In genomic region chr18:77102246-77103040, GRCh38 we compare ENCODE assay signal across 8 cellular contexts. TPM values are rescaled to one million over a fixed set of nuclear protein-coding genes. Genes with fewer than 3 reads are reported as not detected.
DNase-seq lines count a peak whose midpoint lies in the region; ATAC-seq and TF ChIP-seq lines count a peak whose summit lies in the region.

No MANE protein-coding gene starts in this region.

- H3K9me3 Mint-ChIP-seq in T-cell: no peaks in the 10 kb centered on the region
- H3K9me3 Mint-ChIP-seq in stimulated activated naive CD8-positive, alpha-beta T cell treated with anti-CD3 and anti-CD28 coated beads, Interleukin-15, amount 100 ng/mL, for 72 hours: peaks cover 4 to 21% of the 10 kb centered on the region in 2 donors

- DNase-seq in ACHN (peak; percentile 42), T-cell (peak in 1 of 34 experiments; percentile 34), foreskin keratinocyte (peak in 1 of 2 donors; percentile 61), NCI-H82 treated with DMSO at 0.1 percent for 48 hours (lab: John Stamatoyannopoulos, UW; ENCODE audit: unreplicated experiment) (no peak), NCI-H1417 (lab: John Stamatoyannopoulos, UW) (no peak)
- peak in 1 of 2 donors; percentile 37 for DNase-seq in stimulated activated naive CD8-positive, alpha-beta T cell treated with anti-CD3 and anti-CD28 coated beads, Interleukin-15, amount 100 ng/mL, for 72 hours

- no peak for TF ChIP-seq CTCF in foreskin keratinocyte (conservative IDR thresholded peaks at IDR 0.05)

- peak overlapping the region; percentile 69 to 84 (median 77) for H3K4me3 Mint-ChIP-seq in T-cell
- H3K4me3 Mint-ChIP-seq in stimulated activated naive CD8-positive, alpha-beta T cell treated with anti-CD3 and anti-CD28 coated beads, Interleukin-15, amount 100 ng/mL, for 72 hours: peak overlapping the region; percentile 79 to 86

- H3K27ac ChIP-seq in foreskin keratinocyte: peak overlapping the region; percentile 98

- no peaks in the 10 kb centered on the region for H3K27me3 Mint-ChIP-seq in T-cell
- H3K27me3 Mint-ChIP-seq in stimulated activated naive CD8-positive, alpha-beta T cell treated with anti-CD3 and anti-CD28 coated beads, Interleukin-15, amount 100 ng/mL, for 72 hours: no peaks in the 10 kb centered on the region

- ATAC-seq in GM18520 (IDR thresholded peaks at IDR 0.05; ENCODE audit: unreplicated experiment) (peak; percentile 92), HG03025 (IDR thresholded peaks at IDR 0.05; ENCODE audit: low FRiP score, unreplicated experiment) (peak; percentile 76), T-cell (replicated peaks in 1 of 4) (peak; percentile 55 to 69 (median 60)), foreskin keratinocyte (no peak)
- ATAC-seq in stimulated activated naive CD8-positive, alpha-beta T cell treated with anti-CD3 and anti-CD28 coated beads, Interleukin-15, amount 100 ng/mL, for 72 hours: peak; percentile 80

- H3K36me3 Mint-ChIP-seq in T-cell: peaks cover 54% of the 10 kb centered on the region

- CTCF ChIA-PET in T-cell (lab: Charles Lee): interaction anchor here (0.6 to 1.4 kb wide), 14 partner anchors 12 to 300 kb away, joined by 3 to 6 read pairs (median 4); no protein-coding TSS in a partner anchor

- peaks cover 97 to 100% (median 99%) of the 10 kb centered on the region in 3 donors for H3K4me1 Mint-ChIP-seq in T-cell
- H3K4me1 Mint-ChIP-seq in stimulated activated naive CD8-positive, alpha-beta T cell treated with anti-CD3 and anti-CD28 coated beads, Interleukin-15, amount 100 ng/mL, for 72 hours: peaks cover 94% of the 10 kb centered on the region

- POLR2A ChIA-PET in T-cell (lab: Charles Lee): interaction anchor here (0.6 to 1.0 kb wide), 8 partner anchors 25 to 210 kb away, joined by 3 to 6 read pairs (median 3); no protein-coding TSS in a partner anchor

- H3K27ac Mint-ChIP-seq in T-cell: peak overlapping the region; percentile 98
- peak overlapping the region; percentile 95 to 97 for H3K27ac Mint-ChIP-seq in stimulated activated naive CD8-positive, alpha-beta T cell treated with anti-CD3 and anti-CD28 coated beads, Interleukin-15, amount 100 ng/mL, for 72 hours

- H3K4me1 ChIP-seq in foreskin keratinocyte: peaks cover 35% of the 10 kb centered on the region

- H3K27me3 ChIP-seq in foreskin keratinocyte: no peaks in the 10 kb centered on the region

- in situ Hi-C loops in ACHN (cut with HindIII; ENCODE audit: low pct_ligation_motif_present, low pct_unique_long_range_greater_than_20kb, low sequenced_read_pairs): no loop called here

RNA-seq across cellular contexts. Expression of gene MBP, which starts 30.1 kb away (rescaled TPM):
- 100 to 1,000 TPM; 114 to 185 (median 152) TPM for total RNA-seq in T-cell
- total RNA-seq in foreskin keratinocyte: 24.7 and 26.6 TPM in 2 replicates
- 9.3 and 9.5 TPM in 2 replicates for polyA plus RNA-seq in foreskin keratinocyte
